In the genomic region with DNA sequence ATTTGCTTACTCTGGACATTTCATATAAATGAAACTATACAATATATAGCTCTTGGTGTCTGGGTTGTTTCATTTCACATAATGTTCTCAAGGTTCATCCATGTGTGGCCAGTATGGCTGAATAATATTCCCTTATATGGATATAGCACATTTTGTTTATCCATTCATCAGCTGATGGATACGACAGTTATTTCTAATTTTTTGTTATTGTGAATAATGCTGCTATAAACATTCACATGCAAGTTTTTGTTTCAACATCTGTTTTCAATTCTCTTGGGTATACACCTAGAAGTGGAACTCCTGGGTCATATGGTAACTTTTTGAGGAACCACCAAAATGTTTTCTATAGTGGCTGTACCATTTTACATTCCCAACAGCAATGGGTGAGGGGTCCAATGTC, we compare ENCODE assay signal across 22 cellular contexts.
DNase-seq lines count a peak whose midpoint lies in the region; ATAC-seq, FAIRE-seq and TF ChIP-seq lines count a peak whose summit lies in the region.
"Had no signal": no experiment of that assay in that cellular context is flagged by ENCODE, and none has a peak within 500 bp of the region (broad histone marks: within the 10 kb centered on the region; RNA-seq: fewer than 3 reads in every experiment).

No MANE protein-coding gene starts in this region.

- DNase-seq in GM12892 (ENCODE audit: insufficient read length) (no peak), GM12878 (ENCODE audit: low read depth, low spot score) (no peak), keratinocyte (ENCODE audit: low read depth, low spot score) (no peak), lower leg skin (ENCODE audit: low spot score in 2 of 2) (no peak), heart left ventricle (no peak), mucosa of gallbladder (ENCODE audit: low spot score) (no peak), NOMO-1 (lab: John Stamatoyannopoulos, UW; ENCODE audit: unreplicated experiment in 2 of 2) (no peak)
- DNase-seq: C1 segment of cervical spinal cord; CD8-positive, alpha-beta memory T cell; MV-4-11; NCI-H1694 treated with DMSO at 0.1 percent for 48 hours; NCI-H2107; NCI-H510A; NCI-H748 treated with DMSO at 0.1 percent for 48 hours; NK-92 treated with Interleukin-12 subunit alpha and Interleukin-12 subunit beta, amount 100 ng/mL, for 24 hours; RPMI8226; SHP77 treated with DMSO at 0.1 percent for 48 hours had no signal

- WGBS in GM12878 (ENCODE audit: insufficient coverage, insufficient replicate concordance, low lambda C conversion rate, missing lambda C conversion rate) = 4% methylated on average over 1 of the region's 1 CpG
- 97 to 100% methylated on average over 1 of the region's 1 CpG for WGBS in lower leg skin, 2 donors
- WGBS in heart left ventricle, 4 donors = 95 to 98% (median 98%) methylated on average over 1 of the region's 1 CpG

- intact Hi-C loops in GM12878 (cut with micrococcal nuclease; ENCODE audit: unreplicated experiment) = no loop called here
- intact Hi-C loops in lower leg skin (cut with DNase I; ENCODE audit: low total_unique reads) = no loop called here
- intact Hi-C loops in heart left ventricle (cut with DNase I) = no loop called here

- TF ChIP-seq CTCF in GM12878 (IDR thresholded peaks at IDR 0.05 in 2 of 3, conservative IDR thresholded peaks at IDR 0.05 in 1 of 3; ENCODE audit: control insufficient read depth in 2 of 3, extremely low read depth in 1 of 3, insufficient read depth in 1 of 3, low read depth in 3 of 3, low read length in 3 of 3) (no peak), keratinocyte (optimal IDR thresholded peaks at IDR 0.05 in 1 of 3, IDR thresholded peaks at IDR 0.05 in 1 of 3, conservative IDR thresholded peaks at IDR 0.05 in 1 of 3; ENCODE audit: extremely low read depth in 1 of 3, insufficient read depth in 2 of 3, low read length in 3 of 3) (no peak), lower leg skin (IDR thresholded peaks at IDR 0.05) (no peak), heart left ventricle (IDR thresholded peaks at IDR 0.05) (no peak)

- no TSS peak for BruUV-seq in GM12878 (replicated peaks; lab: Mats Ljungman, UMichigan)

- H3K4me1 ChIP-seq in GM12878 (ENCODE audit: control insufficient read depth, insufficient read depth, low read length) = 0 out of 2 replicates have a peak, but pooled peaks cover 3% of the 10 kb centered on the region
- no peaks in the 10 kb centered on the region for H3K4me1 ChIP-seq in keratinocyte (ENCODE audit: control insufficient read depth, extremely low read depth, insufficient read depth, low read length)
- no peaks in the 10 kb centered on the region for H3K4me1 ChIP-seq in heart left ventricle
- H3K4me1 ChIP-seq: A549 had no signal

- H3K4me3 ChIP-seq in GM12878 (no peak overlapping the region), keratinocyte (ENCODE audit: control insufficient read depth in 2 of 3, extremely low read depth in 1 of 3, insufficient read depth in 2 of 3, low read depth in 1 of 3, low read length in 3 of 3) (no peak overlapping the region), lower leg skin (ENCODE audit: low read depth, poor library complexity, severe bottlenecking) (no peak overlapping the region), heart left ventricle (no peak overlapping the region)
- H3K4me3 ChIP-seq: A549, HAP-1, K562 had no signal

- H3K36me3 ChIP-seq in GM12878 (ENCODE audit: control insufficient read depth in 2 of 2, insufficient read depth in 2 of 2, low read length in 1 of 2) (no peaks in the 10 kb centered on the region), keratinocyte (ENCODE audit: control insufficient read depth in 2 of 2, extremely low read depth in 1 of 2, insufficient read depth in 2 of 2, low read length in 2 of 2) (no peaks in the 10 kb centered on the region), heart left ventricle (no peaks in the 10 kb centered on the region)
- H3K36me3 ChIP-seq: HAP-1 had no signal

- RAD21 ChIA-PET in GM12878 (lab: Charles Lee; ENCODE audit: unreplicated experiment) = no interaction called here

- H3K27ac Mint-ChIP-seq in IgD-negative memory B cell = peak overlapping the region in 2 of 3 donors; percentile 27 to 75
- H3K27ac Mint-ChIP-seq: CD8-positive, alpha-beta memory T cell had no signal

- POLR2A ChIA-PET in GM12878 (lab: Charles Lee) = no interaction called here

- H3K9ac ChIP-seq in GM12878 (ENCODE audit: control insufficient read depth, insufficient read depth, low read length) (no peak overlapping the region), keratinocyte (ENCODE audit: control insufficient read depth, extremely low read depth, insufficient read depth, low read length) (no peak overlapping the region)

- peak overlapping the region in 1 of 4 donors; percentile 41 for H3K4me3 Mint-ChIP-seq in IgD-negative memory B cell
- H3K4me3 Mint-ChIP-seq: CD8-positive, alpha-beta memory T cell had no signal

- H3K4me1 Mint-ChIP-seq in IgD-negative memory B cell = peaks cover 12 to 19% (median 12%) of the 10 kb centered on the region in 3 donors

- H2AFZ ChIP-seq in GM12878 (ENCODE audit: control insufficient read depth, low read depth, low read length) (no peak overlapping the region), keratinocyte (ENCODE audit: control insufficient read depth, low read length) (no peak overlapping the region)

- H3K9me3 Mint-ChIP-seq in IgD-negative memory B cell = no peaks in the 10 kb centered on the region
- H3K9me3 Mint-ChIP-seq: CD8-positive, alpha-beta memory T cell had no signal

- CTCF ChIA-PET in GM12878 (lab: Yijun Ruan, JAX) = interaction anchor here (0.6 to 1.1 kb wide), 2 partner anchors 8 to 164 kb away, joined by 3 read pairs; no protein-coding TSS in a partner anchor

- no peaks in the 10 kb centered on the region for H3K27me3 Mint-ChIP-seq in IgD-negative memory B cell
- H3K27me3 Mint-ChIP-seq: CD8-positive, alpha-beta memory T cell had no signal

- FAIRE-seq in GM12892 (lab: Jason Lieb, UNC) (peak; percentile 71), GM12878 (lab: Jason Lieb, UNC) (no peak), keratinocyte (lab: Jason Lieb, UNC) (peak; percentile 39)
- FAIRE-seq: A549, D721Med, K562 had no signal

- H3K79me2 ChIP-seq in GM12878 (ENCODE audit: control insufficient read depth, insufficient read depth, low read length) (no peaks in the 10 kb centered on the region), keratinocyte (ENCODE audit: control insufficient read depth, insufficient read depth, low read length) (no peaks in the 10 kb centered on the region)

- dilution Hi-C loops in keratinocyte (cut with MboI; ENCODE audit: extremely low pct_ligation_motif_present, low sequenced_read_pairs) = no loop called here

- in situ Hi-C loops in GM12878 (cut with MboI) = no loop called here

- H3K9me1 ChIP-seq in keratinocyte (ENCODE audit: control insufficient read depth, extremely low read depth, insufficient read depth, low read length) = no peaks in the 10 kb centered on the region

- H3K4me2 ChIP-seq in GM12878 (ENCODE audit: control insufficient read depth, insufficient read depth) = no peak overlapping the region
- no peak overlapping the region for H3K4me2 ChIP-seq in keratinocyte (ENCODE audit: control insufficient read depth, extremely low read depth, insufficient read depth, low read depth, low read length)
- H3K4me2 ChIP-seq: A549 had no signal

- TF ChIP-seq RAD21 in GM12878 (IDR thresholded peaks at IDR 0.05; ENCODE audit: insufficient read depth, low read depth, low read length) = no peak

- no peaks in the 10 kb centered on the region for H4K20me1 ChIP-seq in GM12878 (ENCODE audit: control insufficient read depth, insufficient read depth)
- no peaks in the 10 kb centered on the region for H4K20me1 ChIP-seq in keratinocyte (ENCODE audit: control insufficient read depth, extremely low read depth, insufficient read depth, low read length)

- H3K27me3 ChIP-seq in GM12878 (replicated peaks in 1 of 2; ENCODE audit: control insufficient read depth in 2 of 2, insufficient read depth in 2 of 2, low read length in 1 of 2) = no peaks in the 10 kb centered on the region
- H3K27me3 ChIP-seq in keratinocyte (ENCODE audit: control insufficient read depth, extremely low read depth, insufficient read depth, low read length) = no peaks in the 10 kb centered on the region
- no peaks in the 10 kb centered on the region for H3K27me3 ChIP-seq in heart left ventricle

- H3K36me3 Mint-ChIP-seq in IgD-negative memory B cell = peaks cover 6% of the 10 kb centered on the region

- no peak for TF ChIP-seq EP300 in GM12878 (IDR thresholded peaks at IDR 0.05; ENCODE audit: borderline replicate concordance in 1 of 2, control insufficient read depth in 1 of 2, low read depth in 2 of 2, low read length in 2 of 2)

- H3K27ac ChIP-seq in GM12878 (ENCODE audit: control insufficient read depth, insufficient read depth) (no peak overlapping the region), keratinocyte (ENCODE audit: control insufficient read depth, insufficient read depth, low read length) (no peak overlapping the region), heart left ventricle (no peak overlapping the region)
- H3K27ac ChIP-seq: A549 had no signal

- ATAC-seq in GM12878 (no peak; the same call in 2 of the 3 replicates), heart left ventricle (no peak)
- ATAC-seq: A549, K562 had no signal

- TF ChIP-seq POLR2A in GM12892 (IDR thresholded peaks at IDR 0.05; ENCODE audit: low read depth, low read length) = no peak
- TF ChIP-seq POLR2A in GM12878 (IDR thresholded peaks at IDR 0.05; ENCODE audit: low read depth, low read length) = no peak
- TF ChIP-seq POLR2A in lower leg skin (IDR thresholded peaks at IDR 0.05) = no peak
- TF ChIP-seq POLR2A in heart left ventricle (IDR thresholded peaks at IDR 0.05) = no peak

- no peaks in the 10 kb centered on the region for H3K9me3 ChIP-seq in GM12878 (replicated peaks; ENCODE audit: control insufficient read depth, insufficient read depth, low read length)
- no peaks in the 10 kb centered on the region for H3K9me3 ChIP-seq in keratinocyte (ENCODE audit: control insufficient read depth, low read depth, low read length)
- no peaks in the 10 kb centered on the region for H3K9me3 ChIP-seq in heart left ventricle
- H3K9me3 ChIP-seq: A549, HAP-1 had no signal

- SMC1A ChIA-PET in GM12878 (lab: Charles Lee; ENCODE audit: uncharacterized antibody, unreplicated experiment) = interaction anchor here (0.9 kb wide), 1 partner anchor 164 kb away, joined by 3 read pairs; no protein-coding TSS in a partner anchor

TF ChIP-seq in GM12878, 131 proteins besides CTCF, POLR2A, EP300 and RAD21 (continues in another document):
- TF ChIP-seq, protein P1, sequence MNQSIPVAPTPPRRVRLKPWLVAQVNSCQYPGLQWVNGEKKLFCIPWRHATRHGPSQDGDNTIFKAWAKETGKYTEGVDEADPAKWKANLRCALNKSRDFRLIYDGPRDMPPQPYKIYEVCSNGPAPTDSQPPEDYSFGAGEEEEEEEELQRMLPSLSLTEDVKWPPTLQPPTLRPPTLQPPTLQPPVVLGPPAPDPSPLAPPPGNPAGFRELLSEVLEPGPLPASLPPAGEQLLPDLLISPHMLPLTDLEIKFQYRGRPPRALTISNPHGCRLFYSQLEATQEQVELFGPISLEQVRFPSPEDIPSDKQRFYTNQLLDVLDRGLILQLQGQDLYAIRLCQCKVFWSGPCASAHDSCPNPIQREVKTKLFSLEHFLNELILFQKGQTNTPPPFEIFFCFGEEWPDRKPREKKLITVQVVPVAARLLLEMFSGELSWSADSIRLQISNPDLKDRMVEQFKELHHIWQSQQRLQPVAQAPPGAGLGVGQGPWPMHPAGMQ (IDR thresholded peaks at IDR 0.05; ENCODE audit: borderline replicate concordance) = no peak
- TF ChIP-seq PAX8 (IDR thresholded peaks at IDR 0.05) (no peak), MEF2B (IDR thresholded peaks at IDR 0.05; ENCODE audit: partially characterized antibody, poor library complexity, severe bottlenecking) (peak; percentile 75)
